ENCODE assay signal across 9 cellular contexts in genomic region chr1:37808369-37809319, GRCh38. TPM values are rescaled to one million over a fixed set of nuclear protein-coding genes. Genes with fewer than 3 reads are reported as not detected.
DNase-seq lines count a peak whose midpoint lies in the region; ATAC-seq, FAIRE-seq and TF ChIP-seq lines count a peak whose summit lies in the region.
"Had no signal": no experiment of that assay in that cellular context is flagged by ENCODE, and none has a peak within 500 bp of the region (broad histone marks: within the 10 kb centered on the region; RNA-seq: fewer than 3 reads in every experiment).

No MANE protein-coding gene starts in this region.

- peak; percentile 85 for FAIRE-seq in GM12891 (lab: Jason Lieb, UNC)

- TF ChIP-seq POLR2A in GM12891 (IDR thresholded peaks at IDR 0.05; ENCODE audit: low read depth, low read length) = no peak; the same call in 1 of the 2 replicates

- H3K4me1 Mint-ChIP-seq in WTC11 (peaks cover 11% of the 10 kb centered on the region; the same call in 1 of the 2 replicates), endothelial cell (ENCODE audit: unreplicated experiment) (peaks cover 9% of the 10 kb centered on the region), memory B cell (peaks cover 28% of the 10 kb centered on the region)

- peaks cover 26% of the 10 kb centered on the region for H3K36me3 Mint-ChIP-seq in WTC11
- H3K36me3 Mint-ChIP-seq in endothelial cell (ENCODE audit: low read depth, unreplicated experiment) = peaks cover 22% of the 10 kb centered on the region
- H3K36me3 Mint-ChIP-seq in memory B cell = peaks cover 11% of the 10 kb centered on the region

- CTCF ChIA-PET in WTC11 (lab: Charles Lee) = interaction anchor here (0.7 to 2.9 kb wide), 11 partner anchors 9 to 221 kb away, joined by 3 to 34 read pairs (median 4); partner anchors contain the start of genes EPHA10 and MTF1

- DNase-seq in AG09319 (ENCODE audit: extremely low read depth, low read depth) (peak; percentile 46), GM12891 (ENCODE audit: insufficient read length, low spot score) (no peak), NCI-H1694 (lab: John Stamatoyannopoulos, UW) (peak; percentile 62), WTC11 (ENCODE audit: low spot score) (peak; percentile 48), endothelial cell (ENCODE audit: low spot score) (peak; percentile 75), memory B cell (ENCODE audit: low spot score in 2 of 2) (no peak), stromal cell of bone marrow (ENCODE audit: low read depth) (peak; percentile 57)

- H3K27ac Mint-ChIP-seq in WTC11 (peak overlapping the region; percentile 69), endothelial cell (ENCODE audit: unreplicated experiment) (peak overlapping the region; percentile 89), memory B cell (peak overlapping the region; percentile 93)

- peak; percentile 14 for TF ChIP-seq CTCF in AG09319 (IDR thresholded peaks at IDR 0.05; ENCODE audit: low read depth, low read length)
- TF ChIP-seq CTCF in WTC11 (IDR thresholded peaks at IDR 0.05) = no peak
- no peak for TF ChIP-seq CTCF in endothelial cell (IDR thresholded peaks at IDR 0.05; ENCODE audit: unreplicated experiment)

- H3K4me3 Mint-ChIP-seq in WTC11 (peak overlapping the region; percentile 88), endothelial cell (ENCODE audit: unreplicated experiment) (peak overlapping the region; percentile 94), memory B cell (peak overlapping the region; percentile 88)

- H3K9me3 Mint-ChIP-seq in WTC11 (no peaks in the 10 kb centered on the region), endothelial cell (ENCODE audit: unreplicated experiment) (no peaks in the 10 kb centered on the region), memory B cell (no peaks in the 10 kb centered on the region)

- POLR2A ChIA-PET in WTC11 (lab: Charles Lee) = interaction anchor here (0.7 to 2.4 kb wide), 6 partner anchors 14 to 634 kb away, joined by 3 to 16 read pairs (median 8); partner anchors contain the start of genes CDCA8, MANEAL and MTF1

- H3K27me3 Mint-ChIP-seq in WTC11 (ENCODE audit: low read depth) (no peaks in the 10 kb centered on the region), endothelial cell (ENCODE audit: unreplicated experiment) (peaks cover 2% of the 10 kb centered on the region), memory B cell (no peaks in the 10 kb centered on the region)

- ATAC-seq in HG02840 (IDR thresholded peaks at IDR 0.05; ENCODE audit: low FRiP score, unreplicated experiment) = peak; percentile 35
- peak; percentile 49 for ATAC-seq in WTC11
- ATAC-seq in memory B cell (ENCODE audit: low read depth) = peak; percentile 22

TF ChIP-seq in GM12891, 5 proteins besides CTCF, POLR2A, EP300 and RAD21:
- no peak for TF ChIP-seq POU2F2 (IDR thresholded peaks at IDR 0.05; ENCODE audit: low read depth, low read length)
- TF ChIP-seq TAF1 (IDR thresholded peaks at IDR 0.05; ENCODE audit: low read depth, low read length) = no peak
- TF ChIP-seq SPI1 (IDR thresholded peaks at IDR 0.05; ENCODE audit: low read depth, low read length) = no peak
- TF ChIP-seq PAX5 (IDR thresholded peaks at IDR 0.05; ENCODE audit: insufficient read depth, low read length, severe bottlenecking) = no peak
- no peak for TF ChIP-seq POLR2AphosphoS5 (IDR thresholded peaks at IDR 0.05; ENCODE audit: low read depth, low read length)
TF ChIP-seq in GM12891: peak in this region for 0.

TF ChIP-seq in WTC11, 78 proteins besides CTCF, POLR2A, EP300 and RAD21 (continues in another document):
- TF ChIP-seq ZNF512 (CRISPR knock-in tag; IDR thresholded peaks at IDR 0.05; ENCODE audit: borderline replicate concordance) (no peak), SMAD3 (CRISPR knock-in tag; IDR thresholded peaks at IDR 0.05; ENCODE audit: borderline replicate concordance) (no peak), MLX (CRISPR knock-in tag; IDR thresholded peaks at IDR 0.05) (no peak), HMGXB4 (CRISPR knock-in tag; IDR thresholded peaks at IDR 0.05) (0 out of 2 replicates have a peak, but pooled peaks have one; percentile 49), ERG (CRISPR knock-in tag; IDR thresholded peaks at IDR 0.05) (no peak), ZNF532 (CRISPR knock-in tag; IDR thresholded peaks at IDR 0.05; ENCODE audit: borderline replicate concordance) (no peak), SMAD4 (CRISPR knock-in tag; IDR thresholded peaks at IDR 0.05) (no peak)

RNA-seq across cellular contexts. Expression of gene YRDC, which starts 0.6 kb away (rescaled TPM):
- polyA plus RNA-seq in GM12891 (2012; ENCODE audit: low read depth, missing spikeins) = 22.3 TPM
- 20.1 to 24.6 TPM (median 22.7 TPM) in 3 replicates for total RNA-seq in WTC11 (2021)
- 11.9 TPM for total RNA-seq in endothelial cell (ENCODE audit: unreplicated experiment)

RNA-seq across cellular contexts. Expression of gene C1orf122, which starts 1.1 kb away (rescaled TPM):
- 18.4 TPM for polyA plus RNA-seq in GM12891 (2012; ENCODE audit: low read depth, missing spikeins)
- total RNA-seq in WTC11 (2021) = 42.5 to 50.7 TPM (median 45.9 TPM) in 3 replicates
- 29.4 TPM for total RNA-seq in endothelial cell (ENCODE audit: unreplicated experiment)

RNA-seq across cellular contexts. Expression of gene MANEAL, which starts 15.0 kb away (rescaled TPM):
- 3.5 TPM for polyA plus RNA-seq in GM12891 (2012; ENCODE audit: low read depth, missing spikeins)
- total RNA-seq in WTC11 (2021) (4.2 to 6.4 TPM (median 5.9 TPM) in 3 replicates), endothelial cell (ENCODE audit: unreplicated experiment) (0.36 TPM)

RNA-seq across cellular contexts. Expression of gene EPHA10, which starts 43.7 kb away (rescaled TPM):
- polyA plus RNA-seq in GM12891 (2012; ENCODE audit: low read depth, missing spikeins) = 0.05 TPM
- 1.3 to 1.5 TPM (median 1.3 TPM) in 3 replicates for total RNA-seq in WTC11 (2021)
- total RNA-seq in endothelial cell (ENCODE audit: unreplicated experiment) = 0.13 TPM
- total RNA-seq: T-helper 1 cell treated with Interleukin-12 subunit alpha and Interleukin-12 subunit beta and Interleukin-4 antibody, amounts not matched to agents 30 ng/mL and 1 ng/mL, for 36 hours had no signal

RNA-seq across cellular contexts. Expression of gene MTF1, which starts 50.7 kb away (rescaled TPM):
- 4.3 TPM for polyA plus RNA-seq in GM12891 (2012; ENCODE audit: low read depth, missing spikeins)
- total RNA-seq in WTC11 (2021) = 10.1 to 12.2 TPM (median 10.9 TPM) in 3 replicates
- total RNA-seq in endothelial cell (ENCODE audit: unreplicated experiment) = 10.1 TPM

Comparison
In these comparisons a context has a peak if more than half of its experiments do, and no peak if none do; other contexts are left out.
1. DNase-seq: peak in AG09319 (single experiment), NCI-H1694 (single experiment), WTC11 (single experiment), endothelial cell (single experiment) and stromal cell of bone marrow (single experiment); none in GM12891 (single experiment) and memory B cell (0 of 2).
2. Peak in every context shown above with its lines, with median percentiles within 50 percentile points of each other: ATAC-seq, H3K27ac Mint-ChIP-seq and H3K4me3 Mint-ChIP-seq.